20 cellular contexts compared by ENCODE assay signal in genomic region chr2:202169131-202169530, GRCh38.
"Had no signal": no experiment of that assay in that cellular context is flagged by ENCODE, and none has a peak within 500 bp of the region (broad histone marks: within the 10 kb centered on the region; RNA-seq: fewer than 3 reads in every experiment).

No MANE protein-coding gene starts in this region.

- H3K4me3 ChIP-seq: dorsolateral prefrontal cortex, heart left ventricle, lung, pancreas, smooth muscle cell, suprapubic skin, thyroid gland, upper lobe of left lung, uterus had no signal

- H3K4me3 Mint-ChIP-seq: naive B cell, nephron had no signal

- H3K27ac ChIP-seq: dorsolateral prefrontal cortex, heart left ventricle, pancreas, suprapubic skin, thyroid gland, upper lobe of left lung, uterus had no signal

- ATAC-seq: left colon; left ventricle myocardium superior; pancreas; right cardiac atrium; stimulated activated naive CD8-positive, alpha-beta T cell treated with anti-CD3 and anti-CD28 coated beads, Interleukin-15, Interleukin-2, amounts not matched to agents 100 U/mL and 50 U/mL, for 24 hours had no signal

- H3K9me3 ChIP-seq: heart left ventricle, pancreas, suprapubic skin, thyroid gland, upper lobe of left lung, uterus had no signal

- H3K4me2 ChIP-seq: smooth muscle cell had no signal

- H3K27me3 ChIP-seq: pancreas, upper lobe of left lung, uterus had no signal

- H3K9me3 Mint-ChIP-seq: naive B cell had no signal

- DNase-seq: dorsolateral prefrontal cortex; effector CD8-positive, alpha-beta T cell; heart left ventricle; hippocampal formation; left colon; left ventricle myocardium superior; naive B cell; occipital lobe; pancreas; right cardiac atrium; stimulated activated CD4-positive, alpha-beta T cell treated with anti-CD3 and anti-CD28 coated beads, Interleukin-2, amount 100 ng/mL, for 48 hours; stimulated activated naive CD8-positive, alpha-beta T cell treated with anti-CD3 and anti-CD28 coated beads, Interleukin-15, Interleukin-2, amounts not matched to agents 100 U/mL and 50 U/mL, for 24 hours; thyroid gland; upper lobe of left lung; uterus had no signal

- H3K36me3 Mint-ChIP-seq: naive B cell had no signal

- H3K36me3 ChIP-seq: heart left ventricle, pancreas, suprapubic skin, thyroid gland, upper lobe of left lung, uterus had no signal

- H3K4me1 ChIP-seq: uterus had no signal

- H3K27ac Mint-ChIP-seq: nephron, progenitor cell of endocrine pancreas had no signal
